In the genomic region with DNA sequence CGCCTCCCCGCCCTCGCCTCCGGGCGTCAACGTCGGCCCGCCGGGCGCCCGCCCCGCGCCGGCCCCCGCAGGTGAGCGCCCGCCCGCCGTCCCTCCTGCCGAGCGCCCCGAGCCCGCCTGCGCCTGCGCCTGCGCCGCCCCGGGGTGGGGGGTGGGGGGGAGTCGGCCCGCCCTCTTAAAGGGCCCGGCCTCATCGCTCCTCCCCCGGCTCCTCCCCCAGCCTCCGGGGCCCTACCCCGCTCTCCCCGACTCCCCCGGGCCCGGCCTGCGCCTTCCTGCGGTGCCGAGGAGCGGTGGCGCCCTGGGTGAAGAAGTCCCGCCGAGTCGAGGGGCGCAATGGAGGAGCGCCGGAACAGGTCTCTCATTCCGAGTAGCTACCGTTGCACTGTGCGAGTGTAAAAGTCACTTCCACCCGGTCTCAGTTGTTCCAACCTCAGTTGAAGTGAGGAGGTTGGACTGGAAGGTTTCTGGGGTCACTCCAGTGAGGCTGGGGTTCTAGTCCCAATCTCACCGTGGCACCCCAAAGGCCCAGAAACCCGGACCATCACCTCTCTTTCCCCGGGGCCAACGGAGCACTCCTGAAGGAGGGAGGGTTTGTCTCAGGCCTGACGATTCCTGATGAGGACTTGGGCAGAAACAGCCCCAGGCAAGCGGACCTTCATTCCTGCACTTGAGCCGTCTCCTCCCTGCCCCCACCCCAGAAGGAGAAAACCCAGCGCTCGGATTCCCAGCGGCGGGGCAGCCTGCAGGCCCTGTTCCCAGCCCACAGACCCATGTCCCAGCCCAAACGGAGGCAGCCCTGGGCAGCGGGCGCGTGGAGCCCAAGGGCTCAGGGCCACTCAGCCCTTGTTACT, we compare ENCODE assay signal across 8 cellular contexts. TPM values are rescaled to one million over a fixed set of nuclear protein-coding genes. Genes with fewer than 3 reads are reported as not detected.
A peak's percentile ranks its signal among the peaks of the same experiment; 100 is the strongest.
DNase-seq lines count a peak whose midpoint lies in the region.

No MANE protein-coding gene starts in this region.

- no peaks in the 10 kb centered on the region for H3K9me3 Mint-ChIP-seq in activated naive CD4-positive, alpha-beta T cell treated with anti-CD3 and anti-CD28 coated beads, Interleukin-2, amount 10 ng/mL, durations not matched to agents 7 days and 5 days

- CTCF ChIA-PET in activated naive CD4-positive, alpha-beta T cell treated with anti-CD3 and anti-CD28 coated beads, Interleukin-2, amount 10 ng/mL, durations not matched to agents 7 days and 5 days (lab: Charles Lee) = interaction anchor here (5.9 kb wide), 1 partner anchor 15 kb away, joined by 72 read pairs; no protein-coding TSS in a partner anchor

- H3K9me3 ChIP-seq in MG63 (no peaks in the 10 kb centered on the region), SJSA1 (replicated peaks) (no peaks in the 10 kb centered on the region)

- H3K4me1 ChIP-seq in SJSA1 (replicated peaks) = peaks cover 19% of the 10 kb centered on the region

- H3K27me3 ChIP-seq in MG63 (no peaks in the 10 kb centered on the region), SJSA1 (replicated peaks) (no peaks in the 10 kb centered on the region; the same call in 1 of the 2 replicates)

- H3K36me3 ChIP-seq in MG63 = peaks cover 4% of the 10 kb centered on the region; the same call in 1 of the 2 replicates
- no peaks in the 10 kb centered on the region for H3K36me3 ChIP-seq in SJSA1

- peak overlapping the region; percentile 48 for H3K4me3 ChIP-seq in MG63
- peak overlapping the region; percentile 43 for H3K4me3 ChIP-seq in SJSA1

- H3K4me1 Mint-ChIP-seq in activated naive CD4-positive, alpha-beta T cell treated with anti-CD3 and anti-CD28 coated beads, Interleukin-2, amount 10 ng/mL, durations not matched to agents 7 days and 5 days = peaks cover 43% of the 10 kb centered on the region

- H3K27ac ChIP-seq in SJSA1 (no peak overlapping the region), temporal lobe (ENCODE audit: low read depth, low read length) (peak overlapping the region; percentile 11)

- H3K4me3 Mint-ChIP-seq in activated naive CD4-positive, alpha-beta T cell treated with anti-CD3 and anti-CD28 coated beads, Interleukin-2, amount 10 ng/mL, durations not matched to agents 7 days and 5 days = peak overlapping the region; percentile 73

- H3K36me3 Mint-ChIP-seq in activated naive CD4-positive, alpha-beta T cell treated with anti-CD3 and anti-CD28 coated beads, Interleukin-2, amount 10 ng/mL, durations not matched to agents 7 days and 5 days = peaks cover 18% of the 10 kb centered on the region

- peak overlapping the region; percentile 86 for H3K27ac Mint-ChIP-seq in activated naive CD4-positive, alpha-beta T cell treated with anti-CD3 and anti-CD28 coated beads, Interleukin-2, amount 10 ng/mL, durations not matched to agents 7 days and 5 days

- peaks cover 9% of the 10 kb centered on the region for H3K27me3 Mint-ChIP-seq in activated naive CD4-positive, alpha-beta T cell treated with anti-CD3 and anti-CD28 coated beads, Interleukin-2, amount 10 ng/mL, durations not matched to agents 7 days and 5 days

- DNase-seq in DMS79 (lab: John Stamatoyannopoulos, UW) (peak; percentile 22), GOT3 (lab: John Stamatoyannopoulos, UW) (peak; percentile 68), MG63 (peak; percentile 85), SJSA1 (ENCODE audit: low read depth in 1 of 2, low spot score in 2 of 2) (peak; percentile 46 to 69), globus pallidus (ENCODE audit: low spot score) (peak; percentile 89), occipital lobe (lab: John Stamatoyannopoulos, UW) (peak; percentile 87)
- peak; percentile 92 for DNase-seq in activated naive CD4-positive, alpha-beta T cell treated with anti-CD3 and anti-CD28 coated beads, Interleukin-2, amount 10 ng/mL, durations not matched to agents 7 days and 5 days

RNA-seq across cellular contexts. Expression of a gene that starts 1.5 kb away (rescaled TPM):
- 6.3 and 22.2 TPM in 2 replicates for total RNA-seq in MG63 (2014; rRNA removed; shearing (Covaris generic); ENCODE audit: low replicate concordance)
- 1.8 and 2.2 TPM in 2 replicates for total RNA-seq in SJSA1 (2014; rRNA removed; shearing (Covaris generic))
- total RNA-seq in occipital lobe (10.1 TPM), temporal lobe (13.0 TPM)

Comparison
In these comparisons a context has a peak if more than half of its experiments do, and no peak if none do; other contexts are left out.
1. DNase-seq: peak in every context shown above with its lines; median percentile 92 in activated naive CD4-positive, alpha-beta T cell treated with anti-CD3 and anti-CD28 coated beads, Interleukin-2, amount 10 ng/mL, durations not matched to agents 7 days and 5 days; 89 in globus pallidus; 87 in occipital lobe; 85 in MG63; 68 in GOT3; 58 in SJSA1; 22 in DMS79.